ENCODE assay signal across 8 cellular contexts in genomic region chr2:9602412-9602811, GRCh38.
"Had no signal": no experiment of that assay in that cellular context is flagged by ENCODE, and none has a peak within 500 bp of the region (broad histone marks: within the 10 kb centered on the region; RNA-seq: fewer than 3 reads in every experiment).

No MANE protein-coding gene starts in this region.

- H3K4me2 ChIP-seq: GM23338 had no signal

- H3K4me3 Mint-ChIP-seq: GM23338, H9, IgD-negative memory B cell had no signal

- ATAC-seq: GM23338 had no signal

- H3K27me3 Mint-ChIP-seq: IgD-negative memory B cell had no signal

- FAIRE-seq: H1, H54, HTR-8/SVneo had no signal

- H3K27ac Mint-ChIP-seq: GM23338, H9, IgD-negative memory B cell had no signal

- DNase-seq: H9, HCEC 1CT, KBM-7 had no signal

- H3K4me3 ChIP-seq: GM23338 had no signal

- H3K4me1 Mint-ChIP-seq: GM23338 had no signal

- H2AFZ ChIP-seq: GM23338 had no signal
